Comparison of ENCODE assay signal across 8 cellular contexts in the genomic region with DNA sequence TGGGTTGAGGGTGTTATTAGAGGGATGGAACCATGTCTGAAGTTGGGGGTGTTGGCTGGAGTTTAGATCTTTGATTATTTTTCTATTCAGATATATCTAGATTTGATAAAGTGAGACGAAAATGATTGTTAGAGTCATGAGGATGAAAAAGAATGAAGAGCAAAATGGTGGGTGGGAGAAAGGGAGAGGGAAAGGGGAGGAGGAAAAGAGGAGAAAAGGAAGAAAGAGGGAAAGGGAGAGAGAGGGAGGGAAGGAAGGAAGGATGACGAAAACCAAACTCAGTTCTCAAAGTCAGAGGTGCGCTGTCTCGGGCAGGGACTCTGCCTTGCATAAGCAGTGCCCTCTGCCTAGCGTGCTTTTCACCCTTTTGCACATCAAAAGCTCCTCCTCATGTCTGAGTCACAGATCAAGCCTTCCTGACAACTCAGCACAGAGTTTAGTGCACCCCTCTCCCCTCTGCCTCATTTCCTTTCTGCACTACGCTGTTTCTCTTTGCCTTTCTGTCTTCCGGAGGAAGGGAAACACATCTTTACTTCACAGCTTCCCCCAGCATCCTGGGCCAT.
A peak's percentile ranks its signal among the peaks of the same experiment; 100 is the strongest.
DNase-seq lines count a peak whose midpoint lies in the region; ATAC-seq lines count a peak whose summit lies in the region.

No MANE protein-coding gene starts in this region.

- no peak overlapping the region for H3K9ac ChIP-seq in GM23248

- no peak overlapping the region for H3K27ac ChIP-seq in GM23248

- H3K27me3 Mint-ChIP-seq in T-helper 2 cell treated with Interferon-gamma antibody and Interleukin-4, amounts not matched to agents 5 μg/mL and 100 μg/mL, for 36 hours (ENCODE audit: low read depth), result peaks cover 4% of the 10 kb centered on the region

- H3K9me2 ChIP-seq in GM23248 (ENCODE audit: insufficient read depth), result no peaks in the 10 kb centered on the region

- in situ Hi-C loops in GM23248 (cut with MboI), result no loop called here

- 17% methylated on average over 7 of the region's 7 CpGs for WGBS in GM23248 (ENCODE audit: low coverage in 1 of 2, low lambda C conversion rate in 2 of 2, missing lambda C conversion rate in 2 of 2), 2 experiments

- no peaks in the 10 kb centered on the region for H3K9me3 ChIP-seq in GM23248 (ENCODE audit: low read depth)

- no peaks in the 10 kb centered on the region for H3K36me3 Mint-ChIP-seq in T-helper 2 cell treated with Interferon-gamma antibody and Interleukin-4, amounts not matched to agents 5 μg/mL and 100 μg/mL, for 36 hours (ENCODE audit: low read depth)
- peaks cover 0 to 3% of the 10 kb centered on the region in 2 donors for H3K36me3 Mint-ChIP-seq in activated naive CD4-positive, alpha-beta T cell treated with anti-CD3 and anti-CD28 coated beads, Interleukin-2, amount 50 U/mL, for 72 hours

- H3K36me3 ChIP-seq in GM23248 (ENCODE audit: low read depth), result no peaks in the 10 kb centered on the region

- no peaks in the 10 kb centered on the region for H3F3A ChIP-seq in GM23248 (ENCODE audit: insufficient read depth)

- no peaks in the 10 kb centered on the region for H3K79me2 ChIP-seq in GM23248 (ENCODE audit: insufficient read depth)

- no peak overlapping the region for H3K27ac Mint-ChIP-seq in T-helper 2 cell treated with Interferon-gamma antibody and Interleukin-4, amounts not matched to agents 5 μg/mL and 100 μg/mL, for 36 hours
- H3K27ac Mint-ChIP-seq in activated naive CD4-positive, alpha-beta T cell treated with anti-CD3 and anti-CD28 coated beads, Interleukin-2, amount 50 U/mL, for 72 hours, result peak overlapping the region; percentile 23 to 79

- no peaks in the 10 kb centered on the region for H3K9me3 Mint-ChIP-seq in T-helper 2 cell treated with Interferon-gamma antibody and Interleukin-4, amounts not matched to agents 5 μg/mL and 100 μg/mL, for 36 hours
- H3K9me3 Mint-ChIP-seq in activated naive CD4-positive, alpha-beta T cell treated with anti-CD3 and anti-CD28 coated beads, Interleukin-2, amount 50 U/mL, for 72 hours, result peaks cover 5 to 10% of the 10 kb centered on the region in 2 donors

- H3K27me3 ChIP-seq in GM23248 (replicated peaks; ENCODE audit: insufficient read depth), result no peaks in the 10 kb centered on the region

- peak; percentile 100 for ATAC-seq in activated naive CD4-positive, alpha-beta T cell treated with anti-CD3 and anti-CD28 coated beads, Interleukin-2, amount 50 U/mL, for 72 hours
- ATAC-seq in HG02678 (IDR thresholded peaks at IDR 0.05; ENCODE audit: unreplicated experiment) (no peak), GM18867 (IDR thresholded peaks at IDR 0.05; ENCODE audit: unreplicated experiment) (no peak)

- peak; percentile 1 for DNase-seq in GM23248
- DNase-seq in T-helper 2 cell treated with Interferon-gamma antibody and Interleukin-4, amounts not matched to agents 5 μg/mL and 100 μg/mL, for 36 hours (ENCODE audit: low spot score), result peak; percentile 27
- DNase-seq in activated naive CD4-positive, alpha-beta T cell treated with anti-CD3 and anti-CD28 coated beads, Interleukin-2, amount 50 U/mL, for 72 hours (ENCODE audit: low spot score in 2 of 2), result peak in 1 of 2 donors; percentile 44
- peak; percentile 11 to 42 for DNase-seq in stimulated activated CD4-positive, alpha-beta T cell treated with anti-CD3 and anti-CD28 coated beads, Interleukin-1b, Interleukin-23, amount 100 ng/mL, for 4 hours (ENCODE audit: low read depth in 2 of 2)
- no peak for DNase-seq in effector CD8-positive, alpha-beta T cell (lab: John Stamatoyannopoulos, UW)
- DNase-seq in OCI-M2 (lab: John Stamatoyannopoulos, UW; ENCODE audit: unreplicated experiment), result no peak

- no peak overlapping the region for H3K4me3 ChIP-seq in GM23248

- H3K4me1 Mint-ChIP-seq in T-helper 2 cell treated with Interferon-gamma antibody and Interleukin-4, amounts not matched to agents 5 μg/mL and 100 μg/mL, for 36 hours (ENCODE audit: low read depth), result peaks cover 11% of the 10 kb centered on the region

- H3K4me1 ChIP-seq in GM23248 (ENCODE audit: insufficient read depth), result no peaks in the 10 kb centered on the region

- no peak overlapping the region for H3K4me2 ChIP-seq in GM23248 (ENCODE audit: unreplicated experiment)

- no peak overlapping the region for H2AFZ ChIP-seq in GM23248

- no peaks in the 10 kb centered on the region for H4K20me1 ChIP-seq in GM23248 (ENCODE audit: insufficient read depth)

- peak overlapping the region; percentile 37 for H3K4me3 Mint-ChIP-seq in T-helper 2 cell treated with Interferon-gamma antibody and Interleukin-4, amounts not matched to agents 5 μg/mL and 100 μg/mL, for 36 hours

Comparison
In these comparisons a context has a peak if more than half of its experiments do, and no peak if none do; other contexts are left out.
1. DNase-seq: peak in GM23248 (single experiment), T-helper 2 cell treated with Interferon-gamma antibody and Interleukin-4, amounts not matched to agents 5 μg/mL and 100 μg/mL, for 36 hours (single experiment) and stimulated activated CD4-positive, alpha-beta T cell treated with anti-CD3 and anti-CD28 coated beads, Interleukin-1b, Interleukin-23, amount 100 ng/mL, for 4 hours (2 of 2); none in effector CD8-positive, alpha-beta T cell (single experiment) and OCI-M2 (single experiment).
2. ATAC-seq: peak in activated naive CD4-positive, alpha-beta T cell treated with anti-CD3 and anti-CD28 coated beads, Interleukin-2, amount 50 U/mL, for 72 hours (2 of 2); none in HG02678 (single experiment) and GM18867 (single experiment).